In the genomic region with DNA sequence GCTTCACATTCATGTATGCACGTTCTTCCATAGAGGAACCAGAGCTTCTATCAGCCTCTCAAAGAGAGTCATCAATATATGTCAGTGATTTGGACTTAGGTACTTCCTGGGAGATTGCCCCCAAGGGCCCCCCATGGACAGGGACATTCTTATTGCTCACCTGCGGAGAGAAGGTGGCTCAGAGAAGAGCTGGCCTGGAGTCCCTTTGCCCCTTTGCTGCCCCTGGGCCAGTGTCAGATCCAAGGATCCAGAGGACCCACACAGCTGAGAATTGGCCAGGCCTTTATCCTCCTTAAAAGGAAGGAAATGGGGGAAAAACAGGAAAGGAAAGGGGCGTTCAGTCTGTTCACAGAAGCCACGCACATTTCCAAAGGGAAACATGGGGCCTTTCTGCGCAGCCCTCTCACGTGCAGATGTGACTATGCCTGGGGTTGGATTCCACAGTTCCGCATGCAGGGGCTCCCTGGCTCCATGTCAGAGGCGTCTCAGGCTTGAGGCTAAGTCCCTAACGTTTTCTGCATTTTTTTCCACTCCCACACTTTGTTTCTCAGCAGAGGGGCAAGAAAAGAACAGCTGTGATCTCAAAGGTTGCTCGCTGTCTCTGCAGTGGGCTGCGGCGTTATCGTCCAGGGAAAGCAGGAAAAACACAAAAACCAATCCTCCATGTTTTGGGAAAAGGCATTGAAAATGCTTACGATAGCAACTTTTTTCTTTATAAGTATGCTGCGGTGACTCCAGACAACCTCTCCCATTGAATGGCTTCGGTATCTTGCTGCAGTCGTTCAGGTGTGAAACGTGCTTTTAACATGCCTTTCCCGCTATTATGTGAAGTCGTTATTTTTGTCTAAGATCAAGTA, we compare ENCODE assay signal across 3 cellular contexts.
TF ChIP-seq lines count a peak whose summit lies in the region.

No MANE protein-coding gene starts in this region.

TF ChIP-seq in SK-N-SH, 30 proteins besides CTCF, POLR2A, EP300 and RAD21 (continued from another document):
- TF ChIP-seq PBX3 (IDR thresholded peaks at IDR 0.05): no peak
- no peak for TF ChIP-seq YY1 (IDR thresholded peaks at IDR 0.05; ENCODE audit: low read depth)
- TF ChIP-seq USF1 (IDR thresholded peaks at IDR 0.05; ENCODE audit: borderline replicate concordance, low read depth): no peak

TF ChIP-seq in SK-N-SH treated with all-trans-retinoic acid at 6 μM for 48 hours, 23 proteins besides CTCF, POLR2A, EP300 and RAD21 (continued from another document):
- TF ChIP-seq, protein P1, sequence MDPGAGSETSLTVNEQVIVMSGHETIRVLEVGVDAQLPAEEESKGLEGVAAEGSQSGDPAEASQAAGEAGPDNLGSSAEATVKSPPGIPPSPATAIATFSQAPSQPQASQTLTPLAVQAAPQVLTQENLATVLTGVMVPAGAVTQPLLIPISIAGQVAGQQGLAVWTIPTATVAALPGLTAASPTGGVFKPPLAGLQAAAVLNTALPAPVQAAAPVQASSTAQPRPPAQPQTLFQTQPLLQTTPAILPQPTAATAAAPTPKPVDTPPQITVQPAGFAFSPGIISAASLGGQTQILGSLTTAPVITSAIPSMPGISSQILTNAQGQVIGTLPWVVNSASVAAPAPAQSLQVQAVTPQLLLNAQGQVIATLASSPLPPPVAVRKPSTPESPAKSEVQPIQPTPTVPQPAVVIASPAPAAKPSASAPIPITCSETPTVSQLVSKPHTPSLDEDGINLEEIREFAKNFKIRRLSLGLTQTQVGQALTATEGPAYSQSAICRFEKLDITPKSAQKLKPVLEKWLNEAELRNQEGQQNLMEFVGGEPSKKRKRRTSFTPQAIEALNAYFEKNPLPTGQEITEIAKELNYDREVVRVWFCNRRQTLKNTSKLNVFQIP (CRISPR knock-in tag; IDR thresholded peaks at IDR 0.05; ENCODE audit: borderline replicate concordance, low read depth): no peak
- TF ChIP-seq ARNTL (CRISPR knock-in tag; IDR thresholded peaks at IDR 0.05; ENCODE audit: borderline replicate concordance, low read depth): no peak
- no peak for TF ChIP-seq ZNF565 (CRISPR knock-in tag; conservative IDR thresholded peaks at IDR 0.05; ENCODE audit: low read depth)
- no peak for TF ChIP-seq ZNF8 (CRISPR knock-in tag; IDR thresholded peaks at IDR 0.05)
- TF ChIP-seq TSHZ2 (CRISPR knock-in tag; IDR thresholded peaks at IDR 0.05): no peak
- TF ChIP-seq TOX (CRISPR knock-in tag; IDR thresholded peaks at IDR 0.05; ENCODE audit: borderline replicate concordance): no peak
- TF ChIP-seq PPARA (CRISPR knock-in tag; IDR thresholded peaks at IDR 0.05; ENCODE audit: borderline replicate concordance): no peak
- TF ChIP-seq ZC3H10 (CRISPR knock-in tag; IDR thresholded peaks at IDR 0.05): no peak
- no peak for TF ChIP-seq TCF4 (CRISPR knock-in tag; IDR thresholded peaks at IDR 0.05; ENCODE audit: borderline replicate concordance)
- TF ChIP-seq RARB (CRISPR knock-in tag; IDR thresholded peaks at IDR 0.05): no peak

TF ChIP-seq in liver, 16 proteins besides CTCF, POLR2A, EP300 and RAD21:
- TF ChIP-seq, protein P2, sequence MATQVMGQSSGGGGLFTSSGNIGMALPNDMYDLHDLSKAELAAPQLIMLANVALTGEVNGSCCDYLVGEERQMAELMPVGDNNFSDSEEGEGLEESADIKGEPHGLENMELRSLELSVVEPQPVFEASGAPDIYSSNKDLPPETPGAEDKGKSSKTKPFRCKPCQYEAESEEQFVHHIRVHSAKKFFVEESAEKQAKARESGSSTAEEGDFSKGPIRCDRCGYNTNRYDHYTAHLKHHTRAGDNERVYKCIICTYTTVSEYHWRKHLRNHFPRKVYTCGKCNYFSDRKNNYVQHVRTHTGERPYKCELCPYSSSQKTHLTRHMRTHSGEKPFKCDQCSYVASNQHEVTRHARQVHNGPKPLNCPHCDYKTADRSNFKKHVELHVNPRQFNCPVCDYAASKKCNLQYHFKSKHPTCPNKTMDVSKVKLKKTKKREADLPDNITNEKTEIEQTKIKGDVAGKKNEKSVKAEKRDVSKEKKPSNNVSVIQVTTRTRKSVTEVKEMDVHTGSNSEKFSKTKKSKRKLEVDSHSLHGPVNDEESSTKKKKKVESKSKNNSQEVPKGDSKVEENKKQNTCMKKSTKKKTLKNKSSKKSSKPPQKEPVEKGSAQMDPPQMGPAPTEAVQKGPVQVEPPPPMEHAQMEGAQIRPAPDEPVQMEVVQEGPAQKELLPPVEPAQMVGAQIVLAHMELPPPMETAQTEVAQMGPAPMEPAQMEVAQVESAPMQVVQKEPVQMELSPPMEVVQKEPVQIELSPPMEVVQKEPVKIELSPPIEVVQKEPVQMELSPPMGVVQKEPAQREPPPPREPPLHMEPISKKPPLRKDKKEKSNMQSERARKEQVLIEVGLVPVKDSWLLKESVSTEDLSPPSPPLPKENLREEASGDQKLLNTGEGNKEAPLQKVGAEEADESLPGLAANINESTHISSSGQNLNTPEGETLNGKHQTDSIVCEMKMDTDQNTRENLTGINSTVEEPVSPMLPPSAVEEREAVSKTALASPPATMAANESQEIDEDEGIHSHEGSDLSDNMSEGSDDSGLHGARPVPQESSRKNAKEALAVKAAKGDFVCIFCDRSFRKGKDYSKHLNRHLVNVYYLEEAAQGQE (IDR thresholded peaks at IDR 0.05): no peak
- TF ChIP-seq HNF4A (conservative IDR thresholded peaks at IDR 0.05): no peak
- TF ChIP-seq EGR1 (IDR thresholded peaks at IDR 0.05; ENCODE audit: low read depth in 2 of 2): no peak
- no peak for TF ChIP-seq HNF4G (IDR thresholded peaks at IDR 0.05)
- TF ChIP-seq RXRA (IDR thresholded peaks at IDR 0.05): no peak
- TF ChIP-seq, protein P3, sequence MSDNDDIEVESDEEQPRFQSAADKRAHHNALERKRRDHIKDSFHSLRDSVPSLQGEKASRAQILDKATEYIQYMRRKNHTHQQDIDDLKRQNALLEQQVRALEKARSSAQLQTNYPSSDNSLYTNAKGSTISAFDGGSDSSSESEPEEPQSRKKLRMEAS (IDR thresholded peaks at IDR 0.05): no peak
- no peak for TF ChIP-seq NR2F2 (IDR thresholded peaks at IDR 0.05)
- no peak for TF ChIP-seq TAF1 (conservative IDR thresholded peaks at IDR 0.05)
